In the genomic region with DNA sequence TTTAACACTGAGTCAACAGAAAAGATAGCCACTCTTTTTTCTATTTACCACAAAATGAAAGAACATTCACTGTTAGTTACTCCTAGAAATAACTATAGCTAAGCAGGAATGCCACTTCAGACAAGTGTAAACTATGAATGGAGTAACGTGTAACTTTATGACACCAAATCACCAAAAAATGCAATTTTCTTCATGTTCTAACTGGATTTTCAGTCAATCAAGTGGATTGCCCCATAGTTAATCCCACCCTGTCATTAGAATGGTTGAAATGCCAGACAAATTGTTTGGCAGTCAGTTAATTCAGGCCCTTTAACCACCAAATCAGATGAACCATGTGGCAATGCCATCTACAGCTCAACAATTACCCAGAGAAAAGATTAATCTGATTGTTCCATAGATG, we compare ENCODE assay signal across 1 cellular context.
TF ChIP-seq lines count a peak whose summit lies in the region.

No MANE protein-coding gene starts in this region.

TF ChIP-seq in neural cell, 6 proteins besides CTCF, POLR2A, EP300 and RAD21 (continued from another document):
- TF ChIP-seq REST (IDR thresholded peaks at IDR 0.05; ENCODE audit: borderline replicate concordance) (no peak), MXI1 (conservative IDR thresholded peaks at IDR 0.05; ENCODE audit: poor library complexity, severe bottlenecking) (no peak)
